In the genomic region with DNA sequence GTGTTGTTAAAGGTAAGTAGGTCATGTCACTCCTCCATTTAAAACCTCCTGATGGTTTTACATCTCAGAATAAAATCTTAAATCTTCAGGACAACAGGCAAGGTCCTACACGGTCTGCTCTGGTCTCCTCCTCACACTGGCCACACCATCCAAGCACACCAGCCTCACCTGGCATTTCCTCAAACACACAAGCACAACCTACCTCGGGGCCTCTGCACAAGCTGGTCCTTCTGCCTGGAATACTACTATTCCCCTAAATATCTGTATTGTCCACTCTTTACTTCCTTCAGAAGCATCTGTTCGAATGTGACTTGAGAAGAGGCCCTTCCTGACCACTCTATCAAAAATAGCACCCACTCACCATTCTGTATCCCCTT, we compare ENCODE assay signal across 8 cellular contexts. TPM values are rescaled to one million over a fixed set of nuclear protein-coding genes. Genes with fewer than 3 reads are reported as not detected.
DNase-seq lines count a peak whose midpoint lies in the region; ATAC-seq and TF ChIP-seq lines count a peak whose summit lies in the region.
"Had no signal": no experiment of that assay in that cellular context is flagged by ENCODE, and none has a peak within 500 bp of the region (broad histone marks: within the 10 kb centered on the region; RNA-seq: fewer than 3 reads in every experiment).

No MANE protein-coding gene starts in this region.

- H3K36me3 ChIP-seq in DND-41 (ENCODE audit: insufficient read depth, low read length) (peaks cover 4% of the 10 kb centered on the region), OCI-LY7 (ENCODE audit: insufficient read depth, low read length) (peaks cover 29% of the 10 kb centered on the region; the same call in 1 of the 2 replicates), gastrocnemius medialis (no peaks in the 10 kb centered on the region)

- H4K20me1 ChIP-seq in DND-41 (ENCODE audit: insufficient read depth, low read length) (peaks cover 33% of the 10 kb centered on the region), OCI-LY7 (ENCODE audit: insufficient read depth, low read length) (no peaks in the 10 kb centered on the region)

- no TSS peak for BruUV-seq in OCI-LY7 (replicated peaks; lab: Mats Ljungman, UMichigan)

- ATAC-seq in DND-41 (ENCODE audit: insufficient read depth, low read depth) (no peak), gastrocnemius medialis (no peak), HG03159 (IDR thresholded peaks at IDR 0.05; ENCODE audit: unreplicated experiment) (no peak)

- CTCF ChIA-PET in OCI-LY7 (lab: Charles Lee; ENCODE audit: unreplicated experiment): no interaction called here

- H3K27me3 ChIP-seq in DND-41 (ENCODE audit: insufficient read depth, low read length, poor library complexity) (no peaks in the 10 kb centered on the region), gastrocnemius medialis (no peaks in the 10 kb centered on the region)

- H3K4me1 Mint-ChIP-seq in endothelial cell (ENCODE audit: unreplicated experiment): peaks cover 65% of the 10 kb centered on the region

- H3K9me3 Mint-ChIP-seq in endothelial cell (ENCODE audit: unreplicated experiment): no peaks in the 10 kb centered on the region

- POLR2A ChIA-PET in OCI-LY7 (lab: Charles Lee): interaction anchor here (0.6 to 1.5 kb wide), 7 partner anchors 10 to 78 kb away, joined by 3 to 4 read pairs (median 3); no protein-coding TSS in a partner anchor

- no peak for TF ChIP-seq CTCF in DND-41 (IDR thresholded peaks at IDR 0.05; ENCODE audit: borderline replicate concordance, extremely low read depth, low read length, poor library complexity, severe bottlenecking)
- TF ChIP-seq CTCF in OCI-LY7 (conservative IDR thresholded peaks at IDR 0.05; ENCODE audit: low read length): no peak
- no peak for TF ChIP-seq CTCF in endothelial cell (IDR thresholded peaks at IDR 0.05; ENCODE audit: unreplicated experiment)
- no peak for TF ChIP-seq CTCF in gastrocnemius medialis (IDR thresholded peaks at IDR 0.05 in 4 of 5, conservative IDR thresholded peaks at IDR 0.05 in 1 of 5)

- intact Hi-C loops in OCI-LY7 (cut with micrococcal nuclease; ENCODE audit: unreplicated experiment) (no loop called here), gastrocnemius medialis (cut with DNase I; ENCODE audit: low total_unique reads) (loop anchor here (2.0 to 5.0 kb wide), 3 partner anchors 55 to 277 kb away; partner anchors contain the start of genes SCN11A, SLC25A38 and XIRP1)

- DNase-seq in DND-41 (no peak), OCI-LY7 (ENCODE audit: low spot score) (no peak), endothelial cell (ENCODE audit: low spot score) (no peak), gastrocnemius medialis (no peak), substantia nigra (lab: John Stamatoyannopoulos, UW) (no peak), NCI-H1048 (lab: John Stamatoyannopoulos, UW) (no peak)
- DNase-seq: NCI-H2107 had no signal

- no peak overlapping the region; the same call in 1 of the 2 replicates for H3K9ac ChIP-seq in DND-41 (ENCODE audit: low read depth, low read length)

- H3K4me3 Mint-ChIP-seq in endothelial cell (ENCODE audit: unreplicated experiment): peak overlapping the region; percentile 99

- in situ Hi-C loops in gastrocnemius medialis (cut with MboI; ENCODE audit: low sequenced_read_pairs in 4 of 4): no loop called here

- peaks cover 20% of the 10 kb centered on the region for H3K79me2 ChIP-seq in DND-41 (ENCODE audit: insufficient read depth, low read length)
- peaks cover 13% of the 10 kb centered on the region; the same call in 1 of the 2 replicates for H3K79me2 ChIP-seq in OCI-LY7 (ENCODE audit: insufficient read depth, low read depth, low read length)

- no peak for TF ChIP-seq POLR2A in gastrocnemius medialis (IDR thresholded peaks at IDR 0.05)

- H3K27ac Mint-ChIP-seq in endothelial cell (ENCODE audit: unreplicated experiment): peak overlapping the region; percentile 91

- no peaks in the 10 kb centered on the region for H3K9me2 ChIP-seq in OCI-LY7 (ENCODE audit: insufficient read depth, low read length)

- H3K9me3 ChIP-seq in DND-41 (ENCODE audit: insufficient read depth, low read length, severe bottlenecking): no peaks in the 10 kb centered on the region
- no peaks in the 10 kb centered on the region for H3K9me3 ChIP-seq in OCI-LY7 (ENCODE audit: low read length)
- no peaks in the 10 kb centered on the region for H3K9me3 ChIP-seq in gastrocnemius medialis

- peaks cover 32% of the 10 kb centered on the region for H3K27me3 Mint-ChIP-seq in endothelial cell (ENCODE audit: unreplicated experiment)

- no peak overlapping the region for H3K27ac ChIP-seq in DND-41 (ENCODE audit: low read length)
- H3K27ac ChIP-seq in OCI-LY7 (ENCODE audit: low read depth, low read length, poor library complexity, severe bottlenecking): no peak overlapping the region
- H3K27ac ChIP-seq in gastrocnemius medialis: peak overlapping the region; percentile 89 to 99 (median 94)
- H3K27ac ChIP-seq in substantia nigra (ENCODE audit: low read depth, low read length, poor library complexity, severe bottlenecking): no peak overlapping the region

- H3K4me1 ChIP-seq in DND-41 (ENCODE audit: insufficient read depth, low read length): peaks cover 40% of the 10 kb centered on the region
- H3K4me1 ChIP-seq in OCI-LY7 (ENCODE audit: insufficient read depth, low read length, poor library complexity, severe bottlenecking): peaks cover 74% of the 10 kb centered on the region
- H3K4me1 ChIP-seq in gastrocnemius medialis: peaks cover 37 to 40% of the 10 kb centered on the region in 2 donors

- H3K4me2 ChIP-seq in DND-41 (ENCODE audit: insufficient read depth, low read length) (peak overlapping the region; percentile 83), OCI-LY7 (ENCODE audit: low read length) (peak overlapping the region; percentile 96)

- peak overlapping the region in 1 of 2 experiments; percentile 64; a peak in 2 of 4 replicates for H3K4me3 ChIP-seq in DND-41 (ENCODE audit: low read depth in 1 of 2, low read length in 2 of 2)
- peak overlapping the region; percentile 85 for H3K4me3 ChIP-seq in OCI-LY7 (ENCODE audit: low read depth, low read length, poor library complexity, severe bottlenecking)
- H3K4me3 ChIP-seq in gastrocnemius medialis: peak overlapping the region in 2 of 4 donors; percentile 71 to 91

- H2AFZ ChIP-seq in DND-41 (ENCODE audit: low read depth, low read length) (no peak overlapping the region), OCI-LY7 (ENCODE audit: low read length) (no peak overlapping the region)

- peaks cover 44% of the 10 kb centered on the region for H3K36me3 Mint-ChIP-seq in endothelial cell (ENCODE audit: low read depth, unreplicated experiment)

RNA-seq across cellular contexts. Expression of gene GORASP1, which starts 1.8 kb away (rescaled TPM):
- 44.8 and 59.9 TPM in 2 replicates for total RNA-seq in OCI-LY7 (2014; rRNA removed; shearing (Covaris generic))
- total RNA-seq in OCI-LY7 (2022): 51.5 and 57.9 TPM in 2 replicates
- 130 TPM for total RNA-seq in endothelial cell (ENCODE audit: unreplicated experiment)
- total RNA-seq in gastrocnemius medialis: 10 to 100 TPM; 34.3 to 81.9 (median 38.5) TPM

RNA-seq across cellular contexts. Expression of gene TTC21A, which starts 1.8 kb away (rescaled TPM):
- total RNA-seq in OCI-LY7 (2014; rRNA removed; shearing (Covaris generic)): 10.5 and 12.8 TPM in 2 replicates
- total RNA-seq in OCI-LY7 (2022) (27.1 and 32.3 TPM in 2 replicates), endothelial cell (ENCODE audit: unreplicated experiment) (41.7 TPM), gastrocnemius medialis (1 to 10 TPM in 2 of 4 donors, under 1 TPM in 2; 0.33 to 4.3 (median 1.1) TPM)

RNA-seq across cellular contexts. Expression of gene CSRNP1, which starts 47.7 kb away (rescaled TPM):
- 9.5 and 10.5 TPM in 2 replicates for total RNA-seq in OCI-LY7 (2014; rRNA removed; shearing (Covaris generic))
- total RNA-seq in OCI-LY7 (2022): 9.4 and 9.7 TPM in 2 replicates
- total RNA-seq in endothelial cell (ENCODE audit: unreplicated experiment): 20.8 TPM
- total RNA-seq in gastrocnemius medialis: 10 to 100 TPM; 27.5 to 66.8 (median 42.3) TPM

RNA-seq across cellular contexts. Expression of gene WDR48, which starts 53.9 kb away (rescaled TPM):
- total RNA-seq in OCI-LY7 (2014; rRNA removed; shearing (Covaris generic)): 12.3 and 15.7 TPM in 2 replicates
- total RNA-seq in OCI-LY7 (2022) (38.4 and 41.6 TPM in 2 replicates), endothelial cell (ENCODE audit: unreplicated experiment) (33.4 TPM), gastrocnemius medialis (10 to 100 TPM; 14.8 to 26.5 (median 19.8) TPM)

RNA-seq across cellular contexts. Expression of gene SCN11A, which starts 53.9 kb away (rescaled TPM):
- total RNA-seq in OCI-LY7 (2014; rRNA removed; shearing (Covaris generic)): 0.25 TPM in 1 of 2 replicates, not detected in the other
- 0.13 and 0.22 TPM in 2 replicates for total RNA-seq in OCI-LY7 (2022)
- 0.69 TPM for total RNA-seq in endothelial cell (ENCODE audit: unreplicated experiment)
- total RNA-seq in gastrocnemius medialis: under 1 TPM in 1 of 4 donors, not detected in 3; 0.04 TPM

Comparison
In these comparisons a context has a peak if more than half of its experiments do, and no peak if none do; other contexts are left out.
1. H3K27ac ChIP-seq: peak in gastrocnemius medialis (4 of 4); none in DND-41 (single experiment), OCI-LY7 (single experiment) and substantia nigra (single experiment).